In genomic region chr18:45642802-45643201, GRCh38 we compare ENCODE assay signal across 29 cellular contexts. TPM values are rescaled to one million over a fixed set of nuclear protein-coding genes. Genes with fewer than 3 reads are reported as not detected.
"Had no signal": no experiment of that assay in that cellular context is flagged by ENCODE, and none has a peak within 500 bp of the region (broad histone marks: within the 10 kb centered on the region; RNA-seq: fewer than 3 reads in every experiment).

No MANE protein-coding gene starts in this region.

- H3K4me3 Mint-ChIP-seq: activated CD4-positive, alpha-beta memory T cell treated with anti-CD3 and anti-CD28 coated beads, Interleukin-2, amount 10 ng/mL, durations not matched to agents 7 days and 5 days; activated CD8-positive, alpha-beta memory T cell treated with anti-CD3 and anti-CD28 coated beads, Interleukin-2, amount 10 ng/mL, durations not matched to agents 7 days and 5 days; activated naive CD4-positive, alpha-beta T cell treated with anti-CD3 and anti-CD28 coated beads, Interleukin-2, amount 50 U/mL, for 24 hours; activated naive CD8-positive, alpha-beta T cell treated with anti-CD3 and anti-CD28 coated beads, Interleukin-2, amount 10 ng/mL, durations not matched to agents 7 days and 5 days; activated T-cell treated with anti-CD3 and anti-CD28 coated beads, Interleukin-2, amount 50 U/mL, for 72 hours; activated T-helper 17 cell treated with anti-CD3 and anti-CD28 coated beads, Interleukin-2, amount 50 U/mL, for 72 hours had no signal

- H3K36me3 Mint-ChIP-seq: activated CD8-positive, alpha-beta memory T cell treated with anti-CD3 and anti-CD28 coated beads, Interleukin-2, amount 10 ng/mL, durations not matched to agents 7 days and 5 days; activated naive CD4-positive, alpha-beta T cell treated with anti-CD3 and anti-CD28 coated beads, Interleukin-2, amount 50 U/mL, for 24 hours; activated naive CD8-positive, alpha-beta T cell treated with anti-CD3 and anti-CD28 coated beads, Interleukin-2, amount 10 ng/mL, durations not matched to agents 7 days and 5 days had no signal

- H3K27me3 Mint-ChIP-seq: activated CD8-positive, alpha-beta memory T cell treated with anti-CD3 and anti-CD28 coated beads, Interleukin-2, amount 10 ng/mL, durations not matched to agents 7 days and 5 days; activated naive CD4-positive, alpha-beta T cell treated with anti-CD3 and anti-CD28 coated beads, Interleukin-2, amount 50 U/mL, for 24 hours; activated T-helper 17 cell treated with anti-CD3 and anti-CD28 coated beads, Interleukin-2, amount 50 U/mL, for 72 hours had no signal

- FAIRE-seq: K562 had no signal

- ATAC-seq: activated CD8-positive, alpha-beta memory T cell treated with anti-CD3 and anti-CD28 coated beads, Interleukin-2, amount 10 ng/mL, durations not matched to agents 7 days and 5 days; activated T-cell treated with anti-CD3 and anti-CD28 coated beads, Interleukin-2, amount 50 U/mL, for 72 hours; activated T-helper 17 cell treated with anti-CD3 and anti-CD28 coated beads, Interleukin-2, amount 50 U/mL, for 72 hours; K562; Panc1 had no signal

- H3K36me3 ChIP-seq: ascending aorta, SJCRH30, WERI-Rb-1 had no signal

- H3K27me3 ChIP-seq: ascending aorta, SJCRH30 had no signal

- H3K4me1 Mint-ChIP-seq: activated CD4-positive, alpha-beta memory T cell treated with anti-CD3 and anti-CD28 coated beads, Interleukin-2, amount 10 ng/mL, durations not matched to agents 7 days and 5 days; activated CD8-positive, alpha-beta memory T cell treated with anti-CD3 and anti-CD28 coated beads, Interleukin-2, amount 10 ng/mL, durations not matched to agents 7 days and 5 days; activated naive CD4-positive, alpha-beta T cell treated with anti-CD3 and anti-CD28 coated beads, Interleukin-2, amount 50 U/mL, for 24 hours; activated naive CD8-positive, alpha-beta T cell treated with anti-CD3 and anti-CD28 coated beads, Interleukin-2, amount 10 ng/mL, durations not matched to agents 7 days and 5 days; activated T-helper 17 cell treated with anti-CD3 and anti-CD28 coated beads, Interleukin-2, amount 50 U/mL, for 72 hours had no signal

- H3K27ac Mint-ChIP-seq: activated CD4-positive, alpha-beta memory T cell treated with anti-CD3 and anti-CD28 coated beads, Interleukin-2, amount 10 ng/mL, durations not matched to agents 7 days and 5 days; activated CD8-positive, alpha-beta memory T cell treated with anti-CD3 and anti-CD28 coated beads, Interleukin-2, amount 10 ng/mL, durations not matched to agents 7 days and 5 days; activated naive CD4-positive, alpha-beta T cell treated with anti-CD3 and anti-CD28 coated beads, Interleukin-2, amount 50 U/mL, for 24 hours; activated naive CD8-positive, alpha-beta T cell treated with anti-CD3 and anti-CD28 coated beads, Interleukin-2, amount 10 ng/mL, durations not matched to agents 7 days and 5 days; activated T-cell treated with anti-CD3 and anti-CD28 coated beads, Interleukin-2, amount 50 U/mL, for 72 hours; activated T-helper 17 cell treated with anti-CD3 and anti-CD28 coated beads, Interleukin-2, amount 50 U/mL, for 72 hours had no signal

- H3K27ac ChIP-seq: SJCRH30, SK-N-MC, WERI-Rb-1 had no signal

- H3K9me3 Mint-ChIP-seq: activated CD4-positive, alpha-beta memory T cell treated with anti-CD3 and anti-CD28 coated beads, Interleukin-2, amount 10 ng/mL, durations not matched to agents 7 days and 5 days; activated naive CD8-positive, alpha-beta T cell treated with anti-CD3 and anti-CD28 coated beads, Interleukin-2, amount 10 ng/mL, durations not matched to agents 7 days and 5 days; activated T-helper 17 cell treated with anti-CD3 and anti-CD28 coated beads, Interleukin-2, amount 50 U/mL, for 72 hours had no signal

- H3K4me3 ChIP-seq: ascending aorta, K562, SJCRH30, SK-N-MC had no signal

- H3K9me3 ChIP-seq: SJCRH30 had no signal

- H3K4me1 ChIP-seq: SJCRH30 had no signal

- DNase-seq: activated CD4-positive, alpha-beta memory T cell treated with anti-CD3 and anti-CD28 coated beads, Interleukin-2, amount 10 ng/mL, durations not matched to agents 7 days and 5 days; activated CD4-positive, alpha-beta T cell treated with anti-CD3 and anti-CD28 coated beads for 1 hour; activated CD4-positive, alpha-beta T cell treated with anti-CD3 and anti-CD28 coated beads for 48 hours; activated CD4-positive, CD25-positive, alpha-beta regulatory T cell; activated CD8-positive, alpha-beta memory T cell treated with anti-CD3 and anti-CD28 coated beads for 24 hours; activated CD8-positive, alpha-beta memory T cell treated with anti-CD3 and anti-CD28 coated beads, Interleukin-2, amount 10 ng/mL, durations not matched to agents 7 days and 5 days; activated gamma-delta T cell; activated naive CD4-positive, alpha-beta T cell treated with Interleukin-2 at 50 U/mL for 16 hours; activated naive CD8-positive, alpha-beta T cell treated with anti-CD3 and anti-CD28 coated beads, Interleukin-2, amount 10 ng/mL, durations not matched to agents 7 days and 5 days; activated T-cell treated with anti-CD3 and anti-CD28 coated beads, Interleukin-2, amount 50 U/mL, for 72 hours; amygdala; NCI-H1105 treated with DMSO at 0.1 percent for 48 hours; NCI-H1436; NCI-H1694; NCI-H1930; NCI-H2081 treated with DMSO at 0.1 percent for 48 hours; NCI-H345; NCI-H524 treated with DMSO at 0.1 percent for 48 hours; SHP77; SJCRH30; T1000; WERI-Rb-1 had no signal

RNA-seq across cellular contexts. Expression of gene SLC14A2, which starts 27.5 kb away (rescaled TPM):
- total RNA-seq: ascending aorta, K562, MCF 10A, SJCRH30 had no signal
- polyA plus RNA-seq: K562 had no signal
